8 cellular contexts compared by ENCODE assay signal in genomic region chr3:99895706-99896441, GRCh38.
DNase-seq lines count a peak whose midpoint lies in the region; ATAC-seq, FAIRE-seq and TF ChIP-seq lines count a peak whose summit lies in the region.

No MANE protein-coding gene starts in this region.

- peak overlapping the region; percentile 76 for H3K4me2 ChIP-seq in astrocyte (ENCODE audit: low read length)

- H3K27me3 ChIP-seq in astrocyte (ENCODE audit: insufficient read depth, low read length): no peaks in the 10 kb centered on the region

- H3K27ac ChIP-seq in astrocyte (ENCODE audit: low read depth, low read length): peak overlapping the region; percentile 91

- no peaks in the 10 kb centered on the region for H3K27me3 Mint-ChIP-seq in astrocyte (ENCODE audit: low read depth, unreplicated experiment)

- TF ChIP-seq CTCF in astrocyte (IDR thresholded peaks at IDR 0.05; ENCODE audit: insufficient read depth, low read depth, low read length): no peak

- H2AFZ ChIP-seq in astrocyte (ENCODE audit: low read depth, low read length): peak overlapping the region; percentile 54

- no peaks in the 10 kb centered on the region for H3K79me2 ChIP-seq in astrocyte (ENCODE audit: insufficient read depth, low read length)

- H3K36me3 Mint-ChIP-seq in astrocyte (ENCODE audit: low read depth, unreplicated experiment): no peaks in the 10 kb centered on the region

- peak; percentile 80 for DNase-seq in COLO829 (ENCODE audit: low spot score)
- peak; percentile 77 to 83 for DNase-seq in Kasumi-1 (lab: John Stamatoyannopoulos, UW)
- DNase-seq in astrocyte (ENCODE audit: low read depth): peak; percentile 91
- DNase-seq in lung microvascular endothelial cell (ENCODE audit: low read depth in 2 of 2): peak; percentile 50 to 85
- no peak for DNase-seq in NCI-H345 treated with DMSO at 0.1 percent for 48 hours (lab: John Stamatoyannopoulos, UW; ENCODE audit: unreplicated experiment)
- DNase-seq in NCI-H82 (lab: John Stamatoyannopoulos, UW): no peak

- peak overlapping the region; percentile 96 for H3K27ac Mint-ChIP-seq in astrocyte (ENCODE audit: unreplicated experiment)

- H3K36me3 ChIP-seq in astrocyte (ENCODE audit: insufficient read depth, low read length): no peaks in the 10 kb centered on the region

- peaks cover 34% of the 10 kb centered on the region for H3K4me1 Mint-ChIP-seq in astrocyte (ENCODE audit: low read depth, unreplicated experiment)

- FAIRE-seq in astrocyte (lab: Jason Lieb, UNC): peak; percentile 98

- H3K9me3 Mint-ChIP-seq in astrocyte (ENCODE audit: unreplicated experiment): no peaks in the 10 kb centered on the region

- no peaks in the 10 kb centered on the region for H4K20me1 ChIP-seq in astrocyte (ENCODE audit: insufficient read depth, low read length)

- no peak overlapping the region for H3K4me3 ChIP-seq in astrocyte (ENCODE audit: insufficient read depth, low read depth, low read length)

- H3K9ac ChIP-seq in astrocyte (ENCODE audit: low read length): peak overlapping the region; percentile 74

- no peak for ATAC-seq in GM18858 (IDR thresholded peaks at IDR 0.05; ENCODE audit: unreplicated experiment)
- ATAC-seq in GM19463 (IDR thresholded peaks at IDR 0.05; ENCODE audit: unreplicated experiment): no peak

- H3K4me3 Mint-ChIP-seq in astrocyte (ENCODE audit: unreplicated experiment): no peak overlapping the region

- H3K4me1 ChIP-seq in astrocyte (ENCODE audit: insufficient read depth, low read length): peaks cover 19% of the 10 kb centered on the region

- H3K9me3 ChIP-seq in astrocyte (ENCODE audit: insufficient read depth, low read depth, low read length): no peaks in the 10 kb centered on the region

Comparison
In these comparisons a context has a peak if more than half of its experiments do, and no peak if none do; other contexts are left out.
1. DNase-seq: peak in COLO829 (single experiment), Kasumi-1 (2 of 2), astrocyte (single experiment) and lung microvascular endothelial cell (2 of 2); none in NCI-H345 treated with DMSO at 0.1 percent for 48 hours (single experiment) and NCI-H82 (single experiment).